1 cellular context compared by ENCODE assay signal in the genomic region with DNA sequence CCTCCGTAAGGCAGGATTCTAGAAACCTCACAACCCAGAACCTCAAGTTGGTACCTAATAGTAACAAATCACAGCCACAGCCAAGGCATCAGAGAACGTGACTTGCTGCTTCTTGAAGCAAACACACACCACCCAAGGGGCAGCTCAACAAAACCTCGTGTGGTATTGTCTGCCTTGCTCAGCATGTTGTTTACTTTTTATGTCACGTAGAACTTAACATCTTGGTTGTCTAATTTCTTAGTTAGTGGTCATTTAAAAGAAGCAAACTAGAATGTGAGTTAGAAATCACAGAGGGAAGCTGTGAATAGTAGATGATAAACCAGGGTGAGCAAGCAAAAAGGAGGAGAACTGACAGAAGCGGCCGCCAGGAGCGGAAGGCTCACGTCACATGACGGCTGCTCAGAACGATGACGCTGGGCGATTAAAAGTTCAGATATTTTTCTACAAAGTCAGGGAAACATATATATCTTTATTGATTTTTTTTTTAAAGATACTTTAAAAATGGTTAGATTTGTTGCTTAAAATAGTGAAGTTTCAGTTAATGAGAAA.
TF ChIP-seq lines count a peak whose summit lies in the region.

No MANE protein-coding gene starts in this region.

TF ChIP-seq in IMR-90, 13 proteins besides CTCF, POLR2A, EP300 and RAD21:
- TF ChIP-seq, protein P1, sequence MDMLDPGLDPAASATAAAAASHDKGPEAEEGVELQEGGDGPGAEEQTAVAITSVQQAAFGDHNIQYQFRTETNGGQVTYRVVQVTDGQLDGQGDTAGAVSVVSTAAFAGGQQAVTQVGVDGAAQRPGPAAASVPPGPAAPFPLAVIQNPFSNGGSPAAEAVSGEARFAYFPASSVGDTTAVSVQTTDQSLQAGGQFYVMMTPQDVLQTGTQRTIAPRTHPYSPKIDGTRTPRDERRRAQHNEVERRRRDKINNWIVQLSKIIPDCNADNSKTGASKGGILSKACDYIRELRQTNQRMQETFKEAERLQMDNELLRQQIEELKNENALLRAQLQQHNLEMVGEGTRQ (IDR thresholded peaks at IDR 0.05; ENCODE audit: low read depth, low read length): peak; percentile 80
- TF ChIP-seq FOS (IDR thresholded peaks at IDR 0.05; ENCODE audit: low read depth, low read length) (no peak), NFE2L2 (IDR thresholded peaks at IDR 0.05; ENCODE audit: low read depth, low read length) (peak; percentile 19; the same call in 1 of the 2 replicates)
